In genomic region chr3:44499149-44499898, GRCh38 we compare ENCODE assay signal across 20 cellular contexts. TPM values are rescaled to one million over a fixed set of nuclear protein-coding genes. Genes with fewer than 3 reads are reported as not detected.
DNase-seq lines count a peak whose midpoint lies in the region; ATAC-seq, FAIRE-seq and TF ChIP-seq lines count a peak whose summit lies in the region.
"Had no signal": no experiment of that assay in that cellular context is flagged by ENCODE, and none has a peak within 500 bp of the region (broad histone marks: within the 10 kb centered on the region; RNA-seq: fewer than 3 reads in every experiment).

No MANE protein-coding gene starts in this region.

- ATAC-seq in HCT116 (no peak), HG02840 (IDR thresholded peaks at IDR 0.05; ENCODE audit: low FRiP score, unreplicated experiment) (no peak), HG03095 (IDR thresholded peaks at IDR 0.05; ENCODE audit: unreplicated experiment) (no peak), HG03442 (IDR thresholded peaks at IDR 0.05; ENCODE audit: unreplicated experiment) (no peak)
- ATAC-seq in activated T-helper 17 cell treated with anti-CD3 and anti-CD28 coated beads, Interleukin-2, amount 50 U/mL, for 72 hours (replicated peaks) = peak; percentile 11

- H3K9ac ChIP-seq in BLaER1 treated with 17β-estradiol and CSF1 and Interleukin-3, amounts not matched to agents 10 nM and 100 nM = no peak overlapping the region
- no peak overlapping the region for H3K9ac ChIP-seq in HCT116 (ENCODE audit: low read length)
- H3K9ac ChIP-seq in H1 (replicated peaks in 1 of 4; ENCODE audit: extremely low read depth in 1 of 4, low read depth in 3 of 4, low read length in 3 of 4) = no peak overlapping the region

- no peak for TF ChIP-seq EP300 in H1 (IDR thresholded peaks at IDR 0.05; ENCODE audit: borderline replicate concordance in 1 of 2, low read depth in 2 of 2, low read length in 2 of 2)

- no peak for TF ChIP-seq POLR2A in HCT116 (IDR thresholded peaks at IDR 0.05; ENCODE audit: borderline replicate concordance, extremely low read depth, insufficient read depth, insufficient read length)
- no peak for TF ChIP-seq POLR2A in H1 (IDR thresholded peaks at IDR 0.05; ENCODE audit: control extremely low read depth in 1 of 2, low read depth in 2 of 2, low read length in 2 of 2)

- no peaks in the 10 kb centered on the region for H3K23me2 ChIP-seq in H1 (ENCODE audit: low read depth, low read length)

- DNase-seq in HCT116 (ENCODE audit: low read depth, low spot score) (no peak), H1 (ENCODE audit: low read depth in 1 of 2, low spot score in 2 of 2) (no peak), H4 (ENCODE audit: low spot score) (no peak)
- DNase-seq: ACHN; C1 segment of cervical spinal cord; Caco-2; CD4-positive, alpha-beta T cell; DMS153; DMS79; GDM1; GOT3; HFFc6 had no signal

- peaks cover 3% of the 10 kb centered on the region for H3K79me1 ChIP-seq in H1 (ENCODE audit: low read depth, low read length)

- no peak overlapping the region for H4K91ac ChIP-seq in H1 (replicated peaks; ENCODE audit: insufficient read length, low read length)

- H3K27ac Mint-ChIP-seq in activated T-helper 17 cell treated with anti-CD3 and anti-CD28 coated beads, Interleukin-2, amount 50 U/mL, for 72 hours = no peak overlapping the region
- H3K27ac Mint-ChIP-seq: CD4-positive, alpha-beta T cell; HFFc6 had no signal

- H2BK12ac ChIP-seq in H1 (ENCODE audit: low read depth, low read length) = no peak overlapping the region

- no peak overlapping the region for H2AFZ ChIP-seq in HCT116 (ENCODE audit: low read depth, low read length, poor library complexity, severe bottlenecking)
- no peak overlapping the region for H2AFZ ChIP-seq in H1 (ENCODE audit: low read length)

- FAIRE-seq in H1 (lab: Jason Lieb, UNC) = no peak
- FAIRE-seq: A204.1 had no signal

- no peaks in the 10 kb centered on the region for H3K27me3 Mint-ChIP-seq in activated T-helper 17 cell treated with anti-CD3 and anti-CD28 coated beads, Interleukin-2, amount 50 U/mL, for 72 hours
- H3K27me3 Mint-ChIP-seq: CD4-positive, alpha-beta T cell had no signal

- H3K4me3 Mint-ChIP-seq in activated T-helper 17 cell treated with anti-CD3 and anti-CD28 coated beads, Interleukin-2, amount 50 U/mL, for 72 hours = no peak overlapping the region
- H3K4me3 Mint-ChIP-seq: CD4-positive, alpha-beta T cell; HFFc6 had no signal

- peaks cover 87% of the 10 kb centered on the region for H3K36me3 Mint-ChIP-seq in activated T-helper 17 cell treated with anti-CD3 and anti-CD28 coated beads, Interleukin-2, amount 50 U/mL, for 72 hours (ENCODE audit: low read depth)

- no peak overlapping the region for H2BK20ac ChIP-seq in H1 (ENCODE audit: low read length)

- H2BK15ac ChIP-seq in H1 (ENCODE audit: low read length) = no peak overlapping the region

- POLR2A ChIA-PET in HCT116 (lab: Charles Lee) (no interaction called here), H1 (lab: Charles Lee; ENCODE audit: partially characterized antibody) (no interaction called here)

- 91% methylated on average over 8 of the region's 8 CpGs; no CpG with 5 or more reads in 1 of the 2 experiments for WGBS in H1 (ENCODE audit: extremely low coverage in 1 of 2, insufficient coverage in 1 of 2, insufficient read length in 1 of 2, insufficient replicate concordance in 2 of 2, low coverage in 1 of 2, low lambda C conversion rate in 2 of 2, missing lambda C conversion rate in 1 of 2), 2 experiments

- H3K36me3 ChIP-seq in BLaER1 treated with 17β-estradiol and CSF1 and Interleukin-3, amounts not matched to agents 10 nM and 100 nM = peaks cover 93 to 100% (median 95%) of the 10 kb centered on the region in 11 experiments
- H3K36me3 ChIP-seq in HCT116 (ENCODE audit: control insufficient read depth in 1 of 2, insufficient read depth in 2 of 2, low read length in 2 of 2) (peaks cover 2 to 35% of the 10 kb centered on the region in 2 experiments), H1 (ENCODE audit: control insufficient read depth in 2 of 4, insufficient read depth in 4 of 4, low read length in 3 of 4) (peaks cover 2 to 61% (median 22%) of the 10 kb centered on the region in 4 experiments; a peak in 6 of 8 replicates)

- no peaks in the 10 kb centered on the region for H3K4me1 Mint-ChIP-seq in activated T-helper 17 cell treated with anti-CD3 and anti-CD28 coated beads, Interleukin-2, amount 50 U/mL, for 72 hours

- peak overlapping the region in 7 of 10 experiments; percentile 5 to 42 (median 22); a peak in 9 of 20 replicates for H3K4me3 ChIP-seq in BLaER1 treated with 17β-estradiol and CSF1 and Interleukin-3, amounts not matched to agents 10 nM and 100 nM
- no peak overlapping the region for H3K4me3 ChIP-seq in HCT116 (replicated peaks in 1 of 2; ENCODE audit: low read depth in 1 of 2, low read length in 2 of 2)
- no peak overlapping the region for H3K4me3 ChIP-seq in H1 (ENCODE audit: extremely low read depth in 1 of 4, insufficient read depth in 2 of 4, low read depth in 3 of 4, low read length in 4 of 4)
- H3K4me3 ChIP-seq: HAP-1 had no signal

- no TSS peak for BruUV-seq in HCT116 (replicated peaks; lab: Mats Ljungman, UMichigan)

- H4K20me1 ChIP-seq in BLaER1 treated with 17β-estradiol and CSF1 and Interleukin-3, amounts not matched to agents 10 nM and 100 nM = no peaks in the 10 kb centered on the region
- H4K20me1 ChIP-seq in HCT116 (ENCODE audit: insufficient read depth) (no peaks in the 10 kb centered on the region), H1 (replicated peaks in 1 of 2; ENCODE audit: control insufficient read depth in 1 of 2, insufficient read depth in 2 of 2, low read length in 2 of 2) (no peaks in the 10 kb centered on the region)

- no peak for TF ChIP-seq RAD21 in HCT116 (IDR thresholded peaks at IDR 0.05; ENCODE audit: low read depth)
- TF ChIP-seq RAD21 in H1 (IDR thresholded peaks at IDR 0.05 in 1 of 2, conservative IDR thresholded peaks at IDR 0.05 in 1 of 2; ENCODE audit: low read depth in 2 of 2, low read length in 2 of 2) = no peak

- H4K8ac ChIP-seq in H1 (ENCODE audit: extremely low read depth, insufficient read depth, low read length) = no peak overlapping the region

- no peak overlapping the region for H3K23ac ChIP-seq in H1 (ENCODE audit: insufficient read length)

- CTCF ChIA-PET in HCT116 (lab: Charles Lee) = no interaction called here
- CTCF ChIA-PET in H1 (lab: Charles Lee; ENCODE audit: partially characterized antibody) = no interaction called here

- no peak overlapping the region for H3K4me2 ChIP-seq in BLaER1 treated with 17β-estradiol and CSF1 and Interleukin-3, amounts not matched to agents 10 nM and 100 nM
- H3K4me2 ChIP-seq in HCT116 (ENCODE audit: low read length) (no peak overlapping the region), H1 (ENCODE audit: insufficient read depth in 1 of 2, low read depth in 2 of 2, low read length in 2 of 2) (no peak overlapping the region)

- H3K4me1 ChIP-seq in BLaER1 treated with 17β-estradiol and CSF1 and Interleukin-3, amounts not matched to agents 10 nM and 100 nM = no peaks in the 10 kb centered on the region
- H3K4me1 ChIP-seq in HCT116 (ENCODE audit: control insufficient read depth in 1 of 2, insufficient read depth in 2 of 2, low read length in 2 of 2) (no peaks in the 10 kb centered on the region), H1 (replicated peaks in 1 of 4; ENCODE audit: control insufficient read depth in 3 of 4, insufficient read depth in 4 of 4, low read length in 3 of 4) (no peaks in the 10 kb centered on the region)
- H3K4me1 ChIP-seq: Caco-2, HAP-1 had no signal

- no peak overlapping the region for H2BK120ac ChIP-seq in H1 (replicated peaks; ENCODE audit: low read depth, low read length)

- H3K18ac ChIP-seq in H1 (ENCODE audit: extremely low read depth, low read length) = no peak overlapping the region

- peaks cover 98 to 100% (median 98%) of the 10 kb centered on the region in 11 experiments for H3K9me3 ChIP-seq in BLaER1 treated with 17β-estradiol and CSF1 and Interleukin-3, amounts not matched to agents 10 nM and 100 nM (replicated peaks in 1 of 11)
- H3K9me3 ChIP-seq in HCT116 (ENCODE audit: control insufficient read depth in 1 of 2, insufficient read depth in 1 of 2, low read depth in 1 of 2, low read length in 2 of 2) = peaks cover 15 to 30% of the 10 kb centered on the region in 2 experiments; a peak in 3 of 4 replicates
- peaks cover 38 to 54% of the 10 kb centered on the region in 2 experiments for H3K9me3 ChIP-seq in H1 (ENCODE audit: insufficient read depth in 2 of 2, low read depth in 1 of 2, low read length in 1 of 2)

- no peak overlapping the region for H2BK5ac ChIP-seq in H1 (ENCODE audit: low read depth, low read length)

- RAD21 ChIA-PET in HCT116 (lab: Charles Lee; ENCODE audit: low non-redundant PET in 1 of 2, low total read pairs in 2 of 2, uncharacterized antibody in 2 of 2, unreplicated experiment in 2 of 2) = no interaction called here

- no peaks in the 10 kb centered on the region for H3K27me3 ChIP-seq in BLaER1 treated with 17β-estradiol and CSF1 and Interleukin-3, amounts not matched to agents 10 nM and 100 nM
- H3K27me3 ChIP-seq in HCT116 (ENCODE audit: insufficient read depth, low read length) (no peaks in the 10 kb centered on the region), H1 (replicated peaks in 1 of 4; ENCODE audit: control insufficient read depth in 3 of 4, extremely low read depth in 1 of 4, insufficient read depth in 3 of 4, low read length in 3 of 4) (no peaks in the 10 kb centered on the region)

- H2AK5ac ChIP-seq in H1 (ENCODE audit: low read depth, low read length) = no peak overlapping the region

- H3K79me2 ChIP-seq in HCT116 (ENCODE audit: insufficient read depth, low read length) = peaks cover 25% of the 10 kb centered on the region
- H3K79me2 ChIP-seq in H1 (ENCODE audit: control insufficient read depth in 1 of 2, insufficient read depth in 2 of 2, low read length in 2 of 2) = peaks cover 0 to 23% of the 10 kb centered on the region in 2 experiments; a peak in 3 of 4 replicates

- H4K5ac ChIP-seq in H1 (ENCODE audit: insufficient read length, low read depth, low read length) = no peak overlapping the region

- H3K9me3 Mint-ChIP-seq in activated T-helper 17 cell treated with anti-CD3 and anti-CD28 coated beads, Interleukin-2, amount 50 U/mL, for 72 hours = peaks cover 35% of the 10 kb centered on the region

- H3K14ac ChIP-seq in H1 (ENCODE audit: insufficient read length) = no peak overlapping the region

- H3K27ac ChIP-seq in BLaER1 treated with 17β-estradiol and CSF1 and Interleukin-3, amounts not matched to agents 10 nM and 100 nM = no peak overlapping the region
- H3K27ac ChIP-seq in HCT116 (ENCODE audit: low read depth, low read length) = no peak overlapping the region
- no peak overlapping the region for H3K27ac ChIP-seq in H1 (ENCODE audit: low read depth, low read length)

- H3K9me2 ChIP-seq in HCT116 (ENCODE audit: insufficient read depth) = no peaks in the 10 kb centered on the region

- intact Hi-C loops in HCT116 (cut with micrococcal nuclease) = loop anchor here (10.0 kb wide), 1 partner anchor 265 kb away; the partner anchor contains the start of genes KIAA1143 and KIF15

- no peak overlapping the region for H3K4ac ChIP-seq in H1 (replicated peaks; ENCODE audit: insufficient read length, low read depth, low read length)

- TF ChIP-seq CTCF in HCT116 (IDR thresholded peaks at IDR 0.05 in 2 of 3, conservative IDR thresholded peaks at IDR 0.05 in 1 of 3; ENCODE audit: borderline replicate concordance in 1 of 3, insufficient read depth in 1 of 3, low read depth in 2 of 3, low read length in 2 of 3) (no peak), H1 (IDR thresholded peaks at IDR 0.05; ENCODE audit: control extremely low read depth in 1 of 3, insufficient read depth in 1 of 3, low read depth in 1 of 3, low read length in 3 of 3) (no peak)

- no peak overlapping the region for H3K56ac ChIP-seq in H1 (replicated peaks; ENCODE audit: insufficient read length, low read depth, low read length)

RNA-seq across cellular contexts. Expression of gene ZNF445, which starts 21.9 kb away (rescaled TPM):
- total RNA-seq in HCT116 (2021; ENCODE audit: unreplicated experiment) = 19.9 TPM
- 3.7 and 4.7 TPM in 2 replicates for polyA plus RNA-seq in HCT116 (2012)
- total RNA-seq in activated T-helper 17 cell treated with anti-CD3 and anti-CD28 coated beads, Interleukin-2, amount 50 U/mL, for 72 hours = 10 to 100 TPM in 1 of 2 donors, 1 to 10 TPM in 1; 8.6 to 12.1 TPM
- total RNA-seq in H1 (2021; fragmentation: NEBNext Ultra II Directional; extraction: Animal tissue kit (Norgen Biotek cat#: 25700)) = 25.4 and 26.3 TPM in 2 replicates
- 3.3 and 3.8 TPM in 2 replicates for polyA plus RNA-seq in H1 (2011; rRNA removed)
- 4.4 TPM for polyA plus RNA-seq in H1 (2011; cell fraction: cytosol; rRNA removed)
- polyA plus RNA-seq in H1 (2011; cell fraction: nucleus; rRNA removed) = 10.3 TPM
- polyA plus RNA-seq in H1 (2012, experiment 1 of 2) = 7.7 to 9.7 TPM (median 8.7 TPM) in 4 replicates
- 0.76 TPM for polyA plus RNA-seq in H1 (2012, experiment 2 of 2)
- 7.0 TPM for polyA plus RNA-seq in H1 (2013, experiment 1 of 2)
- 5.9 TPM for polyA plus RNA-seq in H1 (2013, experiment 2 of 2)
- polyA minus RNA-seq in H1 (2011; rRNA and poly(A)+ RNA removed) = 20.1 and 20.5 TPM in 2 replicates
- polyA minus RNA-seq in H1 (2011; cell fraction: cytosol; rRNA and poly(A)+ RNA removed) = 7.9 TPM
- polyA minus RNA-seq in H1 (2011; cell fraction: nucleus; rRNA and poly(A)+ RNA removed) = 13.7 TPM
- total RNA-seq in H4 (2014; rRNA removed; shearing (Covaris generic)) = 1.2 and 2.0 TPM in 2 replicates

RNA-seq across cellular contexts. Expression of gene ZKSCAN7, which starts 55.7 kb away (rescaled TPM):
- not detected for total RNA-seq in HCT116 (2021; ENCODE audit: unreplicated experiment)
- 0.09 and 0.27 TPM in 2 replicates for polyA plus RNA-seq in HCT116 (2012)
- total RNA-seq in activated T-helper 17 cell treated with anti-CD3 and anti-CD28 coated beads, Interleukin-2, amount 50 U/mL, for 72 hours = 1 to 10 TPM in 1 of 2 donors, under 1 TPM in 1; 0.78 to 1.6 TPM
- total RNA-seq in H1 (2021; fragmentation: NEBNext Ultra II Directional; extraction: Animal tissue kit (Norgen Biotek cat#: 25700)) = 8.5 and 8.9 TPM in 2 replicates
- 5.5 and 10.2 TPM in 2 replicates for polyA plus RNA-seq in H1 (2011; rRNA removed)
- polyA plus RNA-seq in H1 (2011; cell fraction: cytosol; rRNA removed) = 10.2 TPM
- 15.5 TPM for polyA plus RNA-seq in H1 (2011; cell fraction: nucleus; rRNA removed)
- polyA plus RNA-seq in H1 (2012, experiment 1 of 2) = 5.2 to 5.9 TPM (median 5.7 TPM) in 4 replicates
- polyA plus RNA-seq in H1 (2012, experiment 2 of 2) = 1.5 TPM
- 6.3 TPM for polyA plus RNA-seq in H1 (2013, experiment 1 of 2)
- polyA plus RNA-seq in H1 (2013, experiment 2 of 2) = 6.0 TPM
- polyA minus RNA-seq in H1 (2011; rRNA and poly(A)+ RNA removed) = 14.1 and 16.4 TPM in 2 replicates
- polyA minus RNA-seq in H1 (2011; cell fraction: cytosol; rRNA and poly(A)+ RNA removed) = 9.5 TPM
- polyA minus RNA-seq in H1 (2011; cell fraction: nucleus; rRNA and poly(A)+ RNA removed) = 33.2 TPM
- 0.99 and 1.4 TPM in 2 replicates for total RNA-seq in H4 (2014; rRNA removed; shearing (Covaris generic))
- total RNA-seq: Caco-2, HT-29 had no signal

Comparison
In these comparisons a context has a peak if more than half of its experiments do, and no peak if none do; other contexts are left out.
1. H3K4me3 ChIP-seq: peak in BLaER1 treated with 17β-estradiol and CSF1 and Interleukin-3, amounts not matched to agents 10 nM and 100 nM (7 of 10); none in HCT116 (0 of 2) and H1 (0 of 4).